39 cellular contexts compared by ENCODE assay signal in the genomic region with DNA sequence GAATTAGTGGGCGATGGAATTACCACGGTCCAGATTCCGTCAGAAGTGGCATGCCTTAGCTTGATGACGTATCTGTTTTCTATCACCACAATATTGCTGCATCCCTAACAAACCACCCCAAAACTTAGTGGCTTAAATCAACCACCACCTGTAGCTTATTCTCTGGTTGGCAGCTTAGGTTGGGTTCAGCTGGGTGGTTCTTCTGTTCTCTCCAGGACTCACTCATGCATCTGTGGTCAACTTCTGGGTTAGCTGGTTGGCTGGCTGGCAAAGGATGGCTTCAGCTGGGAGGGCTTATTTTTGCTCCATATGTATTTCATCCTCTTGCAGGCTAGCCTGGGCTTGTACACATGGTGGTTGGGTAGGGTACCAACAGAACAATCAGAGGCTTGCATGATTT.
"Had no signal": no experiment of that assay in that cellular context is flagged by ENCODE, and none has a peak within 500 bp of the region (broad histone marks: within the 10 kb centered on the region; RNA-seq: fewer than 3 reads in every experiment).

No MANE protein-coding gene starts in this region.

- FAIRE-seq: astrocyte had no signal

- H3K27ac Mint-ChIP-seq: activated naive CD4-positive, alpha-beta T cell treated with anti-CD3 and anti-CD28 coated beads for 36 hours; activated naive CD4-positive, alpha-beta T cell treated with anti-CD3 and anti-CD28 coated beads, Interleukin-2, amount 10 ng/mL, durations not matched to agents 7 days and 5 days; activated naive CD4-positive, alpha-beta T cell treated with anti-CD3 and anti-CD28 coated beads, Interleukin-2, amount 50 U/mL, for 24 hours; activated naive CD4-positive, alpha-beta T cell treated with anti-CD3 and anti-CD28 coated beads, Interleukin-2, amount 50 U/mL, for 72 hours; activated naive CD8-positive, alpha-beta T cell; activated naive CD8-positive, alpha-beta T cell treated with anti-CD3 and anti-CD28 coated beads for 36 hours; activated naive CD8-positive, alpha-beta T cell treated with anti-CD3 and anti-CD28 coated beads, Interleukin-2, amount 10 ng/mL, durations not matched to agents 7 days and 5 days; activated naive CD8-positive, alpha-beta T cell treated with anti-CD3 and anti-CD28 coated beads, Interleukin-2, amount 50 U/mL, for 24 hours; activated T-cell treated with anti-CD3 and anti-CD28 coated beads, Interleukin-2, amount 50 U/mL, for 24 hours; activated T-cell treated with anti-CD3 and anti-CD28 coated beads, Interleukin-2, amount 50 U/mL, for 72 hours; activated T-helper 1 cell treated with anti-CD3 and anti-CD28 coated beads, Interleukin-12 subunit alpha, Interleukin-12 subunit beta, Interleukin-2, Interleukin-4 antibody, amounts not matched to agents 30 ng/mL and 10 ng/mL and 1 ng/mL, durations not matched to agents 14 hours and 24 hours and 36 hours; activated T-helper 17 cell treated with anti-CD3 and anti-CD28 coated beads, Interleukin-2, amount 50 U/mL, for 72 hours; activated T-helper 2 cell treated with anti-CD3 and anti-CD28 coated beads, Interferon-gamma antibody, Interleukin-2, Interleukin-4, amounts not matched to agents 10 μg/mL and 5 μg/mL and 100 μg/mL, durations not matched to agents 14 hours and 24 hours and 36 hours; brain had no signal

- H3K27me3 ChIP-seq: adrenal gland, ascending aorta, body of pancreas, breast epithelium, cardiac muscle cell had no signal

- ATAC-seq: activated naive CD4-positive, alpha-beta T cell treated with anti-CD3 and anti-CD28 coated beads, Interleukin-2, amount 50 U/mL, for 72 hours; activated naive CD8-positive, alpha-beta T cell treated with anti-CD3 and anti-CD28 coated beads, Interleukin-2, amount 50 U/mL, for 24 hours; activated T-cell treated with anti-CD3 and anti-CD28 coated beads, Interleukin-2, amount 50 U/mL, for 4 hours; activated T-cell treated with anti-CD3 and anti-CD28 coated beads, Interleukin-2, amount 50 U/mL, for 72 hours; activated T-helper 17 cell treated with anti-CD3 and anti-CD28 coated beads, Interleukin-2, amount 50 U/mL, for 72 hours; body of pancreas had no signal

- H3K4me1 ChIP-seq: body of pancreas, breast epithelium had no signal

- H3K36me3 Mint-ChIP-seq: activated naive CD4-positive, alpha-beta T cell treated with anti-CD3 and anti-CD28 coated beads, Interleukin-2, amount 10 ng/mL, durations not matched to agents 7 days and 5 days; activated naive CD4-positive, alpha-beta T cell treated with anti-CD3 and anti-CD28 coated beads, Interleukin-2, amount 50 U/mL, for 24 hours; activated naive CD8-positive, alpha-beta T cell; activated naive CD8-positive, alpha-beta T cell treated with anti-CD3 and anti-CD28 coated beads for 36 hours; activated naive CD8-positive, alpha-beta T cell treated with anti-CD3 and anti-CD28 coated beads, Interleukin-2, amount 10 ng/mL, durations not matched to agents 7 days and 5 days; brain had no signal

- DNase-seq: activated effector memory CD4-positive, alpha-beta T cell treated with anti-CD3 and anti-CD28 coated beads, Interleukin-2, amount 50 U/mL, for 16 hours; activated effector memory CD4-positive, alpha-beta T cell treated with Interleukin-2 at 50 U/mL for 16 hours; activated gamma-delta T cell; activated gamma-delta T cell treated with Interleukin-2 at 50 U/mL for 16 hours; activated naive CD4-positive, alpha-beta T cell; activated naive CD4-positive, alpha-beta T cell treated with anti-CD3 and anti-CD28 coated beads for 36 hours; activated naive CD4-positive, alpha-beta T cell treated with anti-CD3 and anti-CD28 coated beads, Interleukin-2, amount 10 ng/mL, durations not matched to agents 7 days and 5 days; activated naive CD4-positive, alpha-beta T cell treated with anti-CD3 and anti-CD28 coated beads, Interleukin-2, amount 50 U/mL, for 16 hours; activated naive CD4-positive, alpha-beta T cell treated with Interleukin-2 at 50 U/mL for 16 hours; activated naive CD8-positive, alpha-beta T cell treated with anti-CD3 and anti-CD28 coated beads for 36 hours; activated naive CD8-positive, alpha-beta T cell treated with anti-CD3 and anti-CD28 coated beads, Interleukin-2, amount 10 ng/mL, durations not matched to agents 7 days and 5 days; activated naive CD8-positive, alpha-beta T cell treated with anti-CD3 and anti-CD28 coated beads, Interleukin-2, amount 50 U/mL, for 24 hours; activated T-cell treated with anti-CD3 and anti-CD28 coated beads, Interleukin-2, amount 50 U/mL, for 1 hour; activated T-cell treated with anti-CD3 and anti-CD28 coated beads, Interleukin-2, amount 50 U/mL, for 24 hours; activated T-cell treated with anti-CD3 and anti-CD28 coated beads, Interleukin-2, amount 50 U/mL, for 4 hours; activated T-cell treated with anti-CD3 and anti-CD28 coated beads, Interleukin-2, amount 50 U/mL, for 48 hours; activated T-cell treated with anti-CD3 and anti-CD28 coated beads, Interleukin-2, amount 50 U/mL, for 72 hours; adrenal gland; amniotic stem cell; amygdala; anterior cingulate cortex; aorta; body of pancreas; brain microvascular endothelial cell; caudate nucleus; central memory CD4-positive, alpha-beta T cell; cerebellar nuclear complex had no signal

- H3K36me3 ChIP-seq: adrenal gland, brain microvascular endothelial cell, breast epithelium, cardiac muscle cell had no signal

- H3K9me3 Mint-ChIP-seq: activated naive CD4-positive, alpha-beta T cell treated with anti-CD3 and anti-CD28 coated beads for 36 hours; activated T-cell treated with anti-CD3 and anti-CD28 coated beads, Interleukin-2, amount 50 U/mL, for 24 hours; activated T-cell treated with anti-CD3 and anti-CD28 coated beads, Interleukin-2, amount 50 U/mL, for 4 hours; central memory CD8-positive, alpha-beta T cell had no signal

- H3K27ac ChIP-seq: adrenal gland, ascending aorta, body of pancreas, brain microvascular endothelial cell, breast epithelium, cardiac muscle cell had no signal

- H3K4me3 Mint-ChIP-seq: activated naive CD4-positive, alpha-beta T cell treated with anti-CD3 and anti-CD28 coated beads for 36 hours; activated naive CD4-positive, alpha-beta T cell treated with anti-CD3 and anti-CD28 coated beads, Interleukin-2, amount 10 ng/mL, durations not matched to agents 7 days and 5 days; activated naive CD4-positive, alpha-beta T cell treated with anti-CD3 and anti-CD28 coated beads, Interleukin-2, amount 50 U/mL, for 24 hours; activated naive CD8-positive, alpha-beta T cell; activated naive CD8-positive, alpha-beta T cell treated with anti-CD3 and anti-CD28 coated beads for 36 hours; activated naive CD8-positive, alpha-beta T cell treated with anti-CD3 and anti-CD28 coated beads, Interleukin-2, amount 10 ng/mL, durations not matched to agents 7 days and 5 days; activated naive CD8-positive, alpha-beta T cell treated with anti-CD3 and anti-CD28 coated beads, Interleukin-2, amount 50 U/mL, for 24 hours; activated T-cell treated with anti-CD3 and anti-CD28 coated beads, Interleukin-2, amount 50 U/mL, for 24 hours; activated T-cell treated with anti-CD3 and anti-CD28 coated beads, Interleukin-2, amount 50 U/mL, for 4 hours; activated T-cell treated with anti-CD3 and anti-CD28 coated beads, Interleukin-2, amount 50 U/mL, for 72 hours; activated T-helper 1 cell treated with anti-CD3 and anti-CD28 coated beads, Interleukin-12 subunit alpha, Interleukin-12 subunit beta, Interleukin-2, Interleukin-4 antibody, amounts not matched to agents 30 ng/mL and 10 ng/mL and 1 ng/mL, durations not matched to agents 14 hours and 24 hours and 36 hours; activated T-helper 17 cell treated with anti-CD3 and anti-CD28 coated beads, Interleukin-2, amount 50 U/mL, for 72 hours; brain; central memory CD8-positive, alpha-beta T cell had no signal

- H3K4me1 Mint-ChIP-seq: activated naive CD4-positive, alpha-beta T cell treated with anti-CD3 and anti-CD28 coated beads, Interleukin-2, amount 10 ng/mL, durations not matched to agents 7 days and 5 days; activated naive CD4-positive, alpha-beta T cell treated with anti-CD3 and anti-CD28 coated beads, Interleukin-2, amount 50 U/mL, for 24 hours; activated naive CD8-positive, alpha-beta T cell treated with anti-CD3 and anti-CD28 coated beads, Interleukin-2, amount 10 ng/mL, durations not matched to agents 7 days and 5 days; activated naive CD8-positive, alpha-beta T cell treated with anti-CD3 and anti-CD28 coated beads, Interleukin-2, amount 50 U/mL, for 24 hours; activated T-helper 17 cell treated with anti-CD3 and anti-CD28 coated beads, Interleukin-2, amount 50 U/mL, for 72 hours; central memory CD8-positive, alpha-beta T cell had no signal

- H3K9me3 ChIP-seq: ascending aorta, body of pancreas had no signal

- H3K4me3 ChIP-seq: adrenal gland, ascending aorta, body of pancreas, breast epithelium, cardiac muscle cell had no signal
